In the genomic region with DNA sequence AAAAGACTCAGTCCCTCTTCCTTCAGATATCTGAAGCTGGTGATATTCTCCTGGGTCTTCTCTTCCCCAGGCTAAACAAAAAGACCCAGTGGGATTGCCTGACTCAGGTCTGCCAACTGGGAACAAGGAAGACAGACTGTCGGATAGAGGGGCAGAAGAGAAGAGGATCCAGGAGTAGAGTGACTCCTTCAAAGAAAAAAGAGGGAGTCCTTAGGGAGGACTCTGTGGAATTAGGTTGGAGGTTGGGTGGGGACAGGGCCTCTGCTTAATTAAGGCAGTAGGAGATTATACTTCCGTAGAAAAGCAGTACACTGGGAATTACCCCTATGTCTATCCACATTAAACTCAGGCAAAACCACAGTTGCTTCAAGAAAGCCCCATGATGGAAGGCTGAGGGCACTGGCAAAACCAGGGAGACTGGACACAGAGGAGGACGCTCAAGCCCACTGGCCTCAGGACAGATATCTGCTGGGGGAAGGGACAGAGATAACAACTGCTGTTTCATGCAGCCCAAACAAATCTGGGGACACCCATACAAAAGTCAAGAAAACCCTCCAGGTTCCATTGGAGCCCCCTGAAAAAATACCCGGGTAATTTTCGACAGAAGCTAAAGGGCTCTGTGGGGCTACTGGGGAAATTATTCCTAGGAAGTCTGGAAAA, we compare ENCODE assay signal across 8 cellular contexts. TPM values are rescaled to one million over a fixed set of nuclear protein-coding genes. Genes with fewer than 3 reads are reported as not detected.
DNase-seq lines count a peak whose midpoint lies in the region; ATAC-seq, FAIRE-seq and TF ChIP-seq lines count a peak whose summit lies in the region.

No MANE protein-coding gene starts in this region.

- H3K4me3 Mint-ChIP-seq in naive thymus-derived CD8-positive, alpha-beta T cell, result peak overlapping the region in 8 of 10 donors; percentile 23 to 69 (median 40)

- no peak for TF ChIP-seq EP300 in GM12878 (IDR thresholded peaks at IDR 0.05; ENCODE audit: borderline replicate concordance in 1 of 2, control insufficient read depth in 1 of 2, low read depth in 2 of 2, low read length in 2 of 2)

- in situ Hi-C loops in GM12878 (cut with MboI), result no loop called here
- in situ Hi-C loops in ACHN (cut with HindIII; ENCODE audit: low pct_ligation_motif_present, low pct_unique_long_range_greater_than_20kb, low sequenced_read_pairs), result no loop called here

- peak overlapping the region; percentile 89 for H3K4me2 ChIP-seq in DND-41 (ENCODE audit: insufficient read depth, low read length)
- H3K4me2 ChIP-seq in GM12878 (ENCODE audit: control insufficient read depth, insufficient read depth), result peak overlapping the region; percentile 93

- TF ChIP-seq CTCF in DND-41 (IDR thresholded peaks at IDR 0.05; ENCODE audit: borderline replicate concordance, extremely low read depth, low read length, poor library complexity, severe bottlenecking) (no peak), GM12878 (IDR thresholded peaks at IDR 0.05 in 2 of 3, conservative IDR thresholded peaks at IDR 0.05 in 1 of 3; ENCODE audit: control insufficient read depth in 2 of 3, extremely low read depth in 1 of 3, insufficient read depth in 1 of 3, low read depth in 3 of 3, low read length in 3 of 3) (no peak)

- H2AFZ ChIP-seq in DND-41 (ENCODE audit: low read depth, low read length), result no peak overlapping the region
- H2AFZ ChIP-seq in GM12878 (ENCODE audit: control insufficient read depth, low read depth, low read length), result no peak overlapping the region

- SMC1A ChIA-PET in GM12878 (lab: Charles Lee; ENCODE audit: uncharacterized antibody, unreplicated experiment), result interaction anchor here (0.7 to 10.6 kb wide), 11 partner anchors 11 to 82 kb away, joined by 3 to 321 read pairs (median 6); no protein-coding TSS in a partner anchor

- H3K9me3 ChIP-seq in DND-41 (ENCODE audit: insufficient read depth, low read length, severe bottlenecking), result no peaks in the 10 kb centered on the region
- no peaks in the 10 kb centered on the region for H3K9me3 ChIP-seq in GM12878 (replicated peaks; ENCODE audit: control insufficient read depth, insufficient read depth, low read length)

- no peaks in the 10 kb centered on the region for H3K9me3 Mint-ChIP-seq in naive thymus-derived CD8-positive, alpha-beta T cell

- no peak for ATAC-seq in DND-41 (ENCODE audit: insufficient read depth, low read depth)
- ATAC-seq in HG02798 (IDR thresholded peaks at IDR 0.05; ENCODE audit: poor library complexity, unreplicated experiment), result peak; percentile 12
- ATAC-seq in GM12878, result peak; percentile 21
- ATAC-seq in naive thymus-derived CD8-positive, alpha-beta T cell, result no peak

- peaks cover 0 to 41% (median 8%) of the 10 kb centered on the region in 3 donors for H3K36me3 Mint-ChIP-seq in naive thymus-derived CD8-positive, alpha-beta T cell

- H3K4me3 ChIP-seq in DND-41 (ENCODE audit: low read depth in 1 of 2, low read length in 2 of 2) (peak overlapping the region; percentile 10 to 75; a peak in 3 of 4 replicates), GM12878 (peak overlapping the region; percentile 72; the same call in 1 of the 2 replicates)

- no peak for TF ChIP-seq RAD21 in GM12878 (IDR thresholded peaks at IDR 0.05; ENCODE audit: insufficient read depth, low read depth, low read length)

- no peak for TF ChIP-seq POLR2A in GM12878 (IDR thresholded peaks at IDR 0.05; ENCODE audit: low read depth, low read length)

- DNase-seq in DND-41, result no peak
- DNase-seq in GM12878 (ENCODE audit: low read depth, low spot score), result no peak
- no peak for DNase-seq in naive thymus-derived CD8-positive, alpha-beta T cell
- no peak for DNase-seq in retina
- no peak for DNase-seq in DMS79 (lab: John Stamatoyannopoulos, UW)
- DNase-seq in ACHN, result no peak
- DNase-seq in putamen (ENCODE audit: low spot score), result no peak

- intact Hi-C loops in GM12878 (cut with micrococcal nuclease; ENCODE audit: unreplicated experiment), result no loop called here

- CTCF ChIA-PET in GM12878 (lab: Yijun Ruan, JAX), result interaction anchor here (0.8 to 12.7 kb wide), 9 partner anchors 10 to 156 kb away, joined by 3 to 531 read pairs (median 9); no protein-coding TSS in a partner anchor

- H3K79me2 ChIP-seq in DND-41 (ENCODE audit: insufficient read depth, low read length), result peaks cover 100% of the 10 kb centered on the region
- peaks cover 89% of the 10 kb centered on the region for H3K79me2 ChIP-seq in GM12878 (ENCODE audit: control insufficient read depth, insufficient read depth, low read length)

- peaks cover 98% of the 10 kb centered on the region for H3K36me3 ChIP-seq in DND-41 (ENCODE audit: insufficient read depth, low read length)
- H3K36me3 ChIP-seq in GM12878 (ENCODE audit: control insufficient read depth in 2 of 2, insufficient read depth in 2 of 2, low read length in 1 of 2), result peaks cover 4 to 13% of the 10 kb centered on the region in 2 experiments; a peak in 3 of 4 replicates

- POLR2A ChIA-PET in GM12878 (lab: Charles Lee), result interaction anchor here (2.5 to 6.1 kb wide), 5 partner anchors 11 to 55 kb away, joined by 20 to 36 read pairs (median 24); no protein-coding TSS in a partner anchor
- POLR2A ChIA-PET in naive thymus-derived CD8-positive, alpha-beta T cell (lab: Charles Lee), result interaction anchor here (0.6 to 1.2 kb wide), 3 partner anchors 11 to 45 kb away, joined by 3 read pairs; no protein-coding TSS in a partner anchor

- no TSS peak for BruUV-seq in GM12878 (replicated peaks; lab: Mats Ljungman, UMichigan)

- no peak for FAIRE-seq in GM12878 (lab: Jason Lieb, UNC)

- peak overlapping the region; percentile 6 to 93 (median 82) for H3K27ac Mint-ChIP-seq in naive thymus-derived CD8-positive, alpha-beta T cell

- H4K20me1 ChIP-seq in DND-41 (ENCODE audit: insufficient read depth, low read length), result peaks cover 95% of the 10 kb centered on the region
- no peaks in the 10 kb centered on the region for H4K20me1 ChIP-seq in GM12878 (ENCODE audit: control insufficient read depth, insufficient read depth)

- peaks cover 86% of the 10 kb centered on the region for H3K4me1 ChIP-seq in DND-41 (ENCODE audit: insufficient read depth, low read length)
- peaks cover 32% of the 10 kb centered on the region for H3K4me1 ChIP-seq in GM12878 (ENCODE audit: control insufficient read depth, insufficient read depth, low read length)

- RAD21 ChIA-PET in GM12878 (lab: Charles Lee; ENCODE audit: unreplicated experiment), result interaction anchor here (0.9 to 8.8 kb wide), 14 partner anchors 10 to 104 kb away, joined by 3 to 428 read pairs (median 6); no protein-coding TSS in a partner anchor

- no peaks in the 10 kb centered on the region for H3K27me3 Mint-ChIP-seq in naive thymus-derived CD8-positive, alpha-beta T cell

- H3K27ac ChIP-seq in DND-41 (ENCODE audit: low read length), result peak overlapping the region; percentile 64
- peak overlapping the region; percentile 67 for H3K27ac ChIP-seq in GM12878 (ENCODE audit: control insufficient read depth, insufficient read depth)

- 8% methylated on average over 5 of the region's 5 CpGs for WGBS in GM12878 (ENCODE audit: insufficient coverage, insufficient replicate concordance, low lambda C conversion rate, missing lambda C conversion rate)

- peaks cover 56 to 95% (median 93%) of the 10 kb centered on the region in 4 donors for H3K4me1 Mint-ChIP-seq in naive thymus-derived CD8-positive, alpha-beta T cell

- H3K27me3 ChIP-seq in DND-41 (ENCODE audit: insufficient read depth, low read length, poor library complexity) (no peaks in the 10 kb centered on the region), GM12878 (replicated peaks in 1 of 2; ENCODE audit: control insufficient read depth in 2 of 2, insufficient read depth in 2 of 2, low read length in 1 of 2) (no peaks in the 10 kb centered on the region)

- H3K9ac ChIP-seq in DND-41 (ENCODE audit: low read depth, low read length), result peak overlapping the region; percentile 91
- peak overlapping the region; percentile 28 for H3K9ac ChIP-seq in GM12878 (ENCODE audit: control insufficient read depth, insufficient read depth, low read length)

RNA-seq across cellular contexts. Expression of gene BCL2L1, which starts 5.7 kb away (rescaled TPM):
- total RNA-seq in GM12878 (2013; cell fraction: nucleolus; rRNA removed), result 61.4 and 67.7 TPM in 2 replicates
- total RNA-seq in GM12878 (2014; rRNA removed) (61.7 and 67.5 TPM in 2 replicates), GM12878 (2014; rRNA removed; fragmentation: Illumina TruSeq; extraction: Trizol) (38.6 and 39.0 TPM in 2 replicates), GM12878 (2021) (55.1 and 60.0 TPM in 2 replicates)
- polyA plus RNA-seq in GM12878 (2011; ENCODE audit: low read depth), result 13.0 TPM
- polyA plus RNA-seq in GM12878 (2011; rRNA removed) (34.0 and 48.0 TPM in 2 replicates), GM12878 (2014; fragmentation: Illumina TruSeq; extraction: Trizol) (45.0 and 59.3 TPM in 2 replicates), GM12878 (2014; fragmentation: Nextera tagmentation; extraction: Ambion mirVana) (1 to 10 TPM in 1 of 2 experiments, under 1 TPM in 1; 0.63 to 3.4 TPM), GM12878 (2014; rRNA removed) (64.1 and 67.7 TPM in 2 replicates), GM12878 (2016; fragmentation: Nextera tagmentation; extraction: Ambion mirVana) (10 to 100 TPM; 36.1 to 39.3 TPM)
- 40.9 and 48.0 TPM in 2 replicates for polyA plus RNA-seq in GM12878 (2011; cell fraction: cytosol; rRNA removed)
- 27.0 and 32.1 TPM in 2 replicates for polyA plus RNA-seq in GM12878 (2011; cell fraction: nucleus; rRNA removed)
- polyA plus RNA-seq in GM12878 (2012), result 22.9 and 26.3 TPM in 2 replicates
- polyA minus RNA-seq in GM12878 (2011; rRNA and poly(A)+ RNA removed), result 28.4 and 43.1 TPM in 2 replicates
- 10.7 and 12.1 TPM in 2 replicates for polyA minus RNA-seq in GM12878 (2011; cell fraction: cytosol; rRNA and poly(A)+ RNA removed)
- 28.4 and 41.5 TPM in 2 replicates for polyA minus RNA-seq in GM12878 (2011; cell fraction: nucleus; rRNA and poly(A)+ RNA removed)
- 10 to 100 TPM; 14.8 to 17.7 TPM for total RNA-seq in naive thymus-derived CD8-positive, alpha-beta T cell
- 10 to 100 TPM in 1 of 3 donors, 1 to 10 TPM in 2; 8.0 to 15.4 (median 8.2) TPM for polyA plus RNA-seq in naive thymus-derived CD8-positive, alpha-beta T cell

RNA-seq across cellular contexts. Expression of gene TPX2, which starts 22.1 kb away (rescaled TPM):
- 35.7 and 36.7 TPM in 2 replicates for total RNA-seq in GM12878 (2013; cell fraction: nucleolus; rRNA removed)
- 84.4 and 96.5 TPM in 2 replicates for total RNA-seq in GM12878 (2014; rRNA removed)
- 88.6 and 93.6 TPM in 2 replicates for total RNA-seq in GM12878 (2014; rRNA removed; fragmentation: Illumina TruSeq; extraction: Trizol)
- total RNA-seq in GM12878 (2021), result 101 and 104 TPM in 2 replicates
- 38.3 TPM for polyA plus RNA-seq in GM12878 (2011; ENCODE audit: low read depth)
- polyA plus RNA-seq in GM12878 (2011; rRNA removed), result 68.5 and 73.4 TPM in 2 replicates
- polyA plus RNA-seq in GM12878 (2011; cell fraction: cytosol; rRNA removed), result 28.5 and 39.2 TPM in 2 replicates
- 284 and 348 TPM in 2 replicates for polyA plus RNA-seq in GM12878 (2011; cell fraction: nucleus; rRNA removed)
- polyA plus RNA-seq in GM12878 (2012), result 45.1 and 52.6 TPM in 2 replicates
- polyA plus RNA-seq in GM12878 (2014; fragmentation: Illumina TruSeq; extraction: Trizol), result 144 and 168 TPM in 2 replicates
- 10 to 100 TPM; 29.7 to 40.7 TPM for polyA plus RNA-seq in GM12878 (2014; fragmentation: Nextera tagmentation; extraction: Ambion mirVana)
- 61.7 and 62.9 TPM in 2 replicates for polyA plus RNA-seq in GM12878 (2014; rRNA removed)
- polyA plus RNA-seq in GM12878 (2016; fragmentation: Nextera tagmentation; extraction: Ambion mirVana), result 100 to 1,000 TPM; 120 to 123 TPM
- 49.3 and 54.1 TPM in 2 replicates for polyA minus RNA-seq in GM12878 (2011; rRNA and poly(A)+ RNA removed)
- polyA minus RNA-seq in GM12878 (2011; cell fraction: cytosol; rRNA and poly(A)+ RNA removed), result 19.1 and 20.0 TPM in 2 replicates
- 79.5 and 103 TPM in 2 replicates for polyA minus RNA-seq in GM12878 (2011; cell fraction: nucleus; rRNA and poly(A)+ RNA removed)
- total RNA-seq in naive thymus-derived CD8-positive, alpha-beta T cell, result under 1 TPM; 0.16 to 0.22 TPM
- polyA plus RNA-seq in naive thymus-derived CD8-positive, alpha-beta T cell, result under 1 TPM in 2 of 3 donors, not detected in 1; 0.30 to 0.50 TPM

Comparison
In these comparisons a context has a peak if more than half of its experiments do, and no peak if none do; other contexts are left out.
1. ATAC-seq: peak in HG02798 (single experiment) and GM12878 (single experiment); none in DND-41 (single experiment) and naive thymus-derived CD8-positive, alpha-beta T cell (0 of 2).
2. RNA of gene TPX2, which starts 22.1 kb away (total RNA-seq): 35.7 to 104 TPM in GM12878; 0.16 to 0.22 TPM in naive thymus-derived CD8-positive, alpha-beta T cell; every median in the first group is over 10 times any median in the second.